13 cellular contexts compared by ENCODE assay signal in genomic region chr9:109447329-109448076, GRCh38. TPM values are rescaled to one million over a fixed set of nuclear protein-coding genes. Genes with fewer than 3 reads are reported as not detected.
DNase-seq lines count a peak whose midpoint lies in the region; ATAC-seq, FAIRE-seq and TF ChIP-seq lines count a peak whose summit lies in the region.
"Had no signal": no experiment of that assay in that cellular context is flagged by ENCODE, and none has a peak within 500 bp of the region (broad histone marks: within the 10 kb centered on the region; RNA-seq: fewer than 3 reads in every experiment).

No MANE protein-coding gene starts in this region.

- H3K79me2 ChIP-seq in keratinocyte (ENCODE audit: control insufficient read depth, insufficient read depth, low read length), result no peaks in the 10 kb centered on the region

- intact Hi-C loops in activated CD8-positive, alpha-beta T cell treated with anti-CD3 and anti-CD28 coated beads for 36 hours (cut with micrococcal nuclease), result no loop called here
- intact Hi-C loops in stomach (cut with DNase I; ENCODE audit: low total_unique reads), result no loop called here

- DNase-seq in activated CD8-positive, alpha-beta T cell treated with anti-CD3 and anti-CD28 coated beads for 36 hours, result peak; percentile 56
- DNase-seq in keratinocyte (ENCODE audit: low read depth, low spot score), result no peak
- DNase-seq in NCI-H526 treated with DMSO at 0.1 percent for 48 hours (lab: John Stamatoyannopoulos, UW), result no peak
- DNase-seq in NCI-H2081 (lab: John Stamatoyannopoulos, UW), result no peak
- DNase-seq in stomach, result no peak
- DNase-seq in NCI-H2107 (lab: John Stamatoyannopoulos, UW), result no peak
- DNase-seq: activated CD4-positive, CD25-positive, alpha-beta regulatory T cell; heart right ventricle; left colon; naive B cell had no signal

- peaks cover 0 to 20% (median 0%) of the 10 kb centered on the region in 11 experiments; a peak in 3 of 22 replicates for H4K20me1 ChIP-seq in BLaER1 treated with 17β-estradiol and CSF1 and Interleukin-3, amounts not matched to agents 10 nM and 100 nM
- no peaks in the 10 kb centered on the region for H4K20me1 ChIP-seq in keratinocyte (ENCODE audit: control insufficient read depth, extremely low read depth, insufficient read depth, low read length)

- dilution Hi-C loops in keratinocyte (cut with MboI; ENCODE audit: extremely low pct_ligation_motif_present, low sequenced_read_pairs), result no loop called here

- no peak overlapping the region for H3K4me3 ChIP-seq in BLaER1 treated with 17β-estradiol and CSF1 and Interleukin-3, amounts not matched to agents 10 nM and 100 nM
- no peak overlapping the region for H3K4me3 ChIP-seq in keratinocyte (ENCODE audit: control insufficient read depth in 2 of 3, extremely low read depth in 1 of 3, insufficient read depth in 2 of 3, low read depth in 1 of 3, low read length in 3 of 3)
- H3K4me3 ChIP-seq in stomach, result no peak overlapping the region
- H3K4me3 ChIP-seq: heart right ventricle had no signal

- H3K4me1 Mint-ChIP-seq in activated CD8-positive, alpha-beta T cell treated with anti-CD3 and anti-CD28 coated beads for 36 hours (ENCODE audit: low read depth), result peaks cover 18% of the 10 kb centered on the region
- H3K4me1 Mint-ChIP-seq: naive B cell had no signal

- H2AFZ ChIP-seq in keratinocyte (ENCODE audit: control insufficient read depth, low read length), result no peak overlapping the region

- H3K9me3 Mint-ChIP-seq in activated CD8-positive, alpha-beta T cell treated with anti-CD3 and anti-CD28 coated beads for 36 hours, result no peaks in the 10 kb centered on the region
- H3K9me3 Mint-ChIP-seq: naive B cell had no signal

- peaks cover 0 to 15% (median 7%) of the 10 kb centered on the region in 11 experiments; a peak in 10 of 22 replicates for H3K9me3 ChIP-seq in BLaER1 treated with 17β-estradiol and CSF1 and Interleukin-3, amounts not matched to agents 10 nM and 100 nM (replicated peaks in 1 of 11)
- H3K9me3 ChIP-seq in keratinocyte (ENCODE audit: control insufficient read depth, low read depth, low read length) (no peaks in the 10 kb centered on the region), stomach (no peaks in the 10 kb centered on the region)
- H3K9me3 ChIP-seq: heart right ventricle had no signal

- TF ChIP-seq CTCF in activated CD8-positive, alpha-beta T cell treated with anti-CD3 and anti-CD28 coated beads for 36 hours (IDR thresholded peaks at IDR 0.05), result no peak
- no peak for TF ChIP-seq CTCF in keratinocyte (optimal IDR thresholded peaks at IDR 0.05 in 1 of 3, IDR thresholded peaks at IDR 0.05 in 1 of 3, conservative IDR thresholded peaks at IDR 0.05 in 1 of 3; ENCODE audit: extremely low read depth in 1 of 3, insufficient read depth in 2 of 3, low read length in 3 of 3)
- no peak for TF ChIP-seq CTCF in stomach (IDR thresholded peaks at IDR 0.05)

- no peak for TF ChIP-seq EP300 in stomach (IDR thresholded peaks at IDR 0.05)

- peak overlapping the region in 4 of 11 experiments; percentile 30 to 66 (median 41); a peak in 6 of 22 replicates for H3K27ac ChIP-seq in BLaER1 treated with 17β-estradiol and CSF1 and Interleukin-3, amounts not matched to agents 10 nM and 100 nM
- H3K27ac ChIP-seq in keratinocyte (ENCODE audit: control insufficient read depth, insufficient read depth, low read length) (peak overlapping the region; percentile 69), stomach (no peak overlapping the region)
- H3K27ac ChIP-seq: heart right ventricle had no signal

- peak; percentile 56 for ATAC-seq in HG02884 (IDR thresholded peaks at IDR 0.05; ENCODE audit: unreplicated experiment)
- peak; percentile 78 for ATAC-seq in activated CD8-positive, alpha-beta T cell treated with anti-CD3 and anti-CD28 coated beads for 36 hours
- ATAC-seq: heart right ventricle, left colon had no signal

- no peaks in the 10 kb centered on the region for H3K9me1 ChIP-seq in keratinocyte (ENCODE audit: control insufficient read depth, extremely low read depth, insufficient read depth, low read length)

- CTCF ChIA-PET in activated CD8-positive, alpha-beta T cell treated with anti-CD3 and anti-CD28 coated beads for 36 hours (lab: Charles Lee), result interaction anchor here (0.8 to 5.5 kb wide), 3 partner anchors 12 to 21 kb away, joined by 3 to 33 read pairs (median 5); no protein-coding TSS in a partner anchor

- 80 to 96% (median 83%) methylated on average over 6 of the region's 6 CpGs for WGBS in stomach, 5 donors

- FAIRE-seq in keratinocyte (lab: Jason Lieb, UNC), result peak; percentile 51
- FAIRE-seq: endothelial cell of umbilical vein had no signal

- no peak overlapping the region for H3K4me3 Mint-ChIP-seq in activated CD8-positive, alpha-beta T cell treated with anti-CD3 and anti-CD28 coated beads for 36 hours
- H3K4me3 Mint-ChIP-seq: naive B cell had no signal

- no peak for TF ChIP-seq POLR2A in stomach (IDR thresholded peaks at IDR 0.05)

- no peaks in the 10 kb centered on the region for H3K36me3 Mint-ChIP-seq in activated CD8-positive, alpha-beta T cell treated with anti-CD3 and anti-CD28 coated beads for 36 hours (ENCODE audit: low read depth)
- H3K36me3 Mint-ChIP-seq: naive B cell had no signal

- H3K27ac Mint-ChIP-seq in activated CD8-positive, alpha-beta T cell treated with anti-CD3 and anti-CD28 coated beads for 36 hours, result peak overlapping the region; percentile 9

- H3K36me3 ChIP-seq in BLaER1 treated with 17β-estradiol and CSF1 and Interleukin-3, amounts not matched to agents 10 nM and 100 nM, result no peaks in the 10 kb centered on the region
- H3K36me3 ChIP-seq in keratinocyte (ENCODE audit: control insufficient read depth in 2 of 2, extremely low read depth in 1 of 2, insufficient read depth in 2 of 2, low read length in 2 of 2), result peaks cover 9 to 19% of the 10 kb centered on the region in 2 experiments
- H3K36me3 ChIP-seq in stomach, result peaks cover 0 to 42% (median 19%) of the 10 kb centered on the region in 4 donors

- peak overlapping the region in 1 of 11 experiments; percentile 17; a peak in 1 of 22 replicates for H3K9ac ChIP-seq in BLaER1 treated with 17β-estradiol and CSF1 and Interleukin-3, amounts not matched to agents 10 nM and 100 nM
- H3K9ac ChIP-seq in keratinocyte (ENCODE audit: control insufficient read depth, extremely low read depth, insufficient read depth, low read length), result peak overlapping the region; percentile 28

- H3K4me2 ChIP-seq in BLaER1 treated with 17β-estradiol and CSF1 and Interleukin-3, amounts not matched to agents 10 nM and 100 nM, result peak overlapping the region; percentile 40 to 89 (median 69)
- peak overlapping the region; percentile 27 for H3K4me2 ChIP-seq in keratinocyte (ENCODE audit: control insufficient read depth, extremely low read depth, insufficient read depth, low read depth, low read length)

- H3K27me3 Mint-ChIP-seq in activated CD8-positive, alpha-beta T cell treated with anti-CD3 and anti-CD28 coated beads for 36 hours, result peaks cover 8% of the 10 kb centered on the region

- peaks cover 23 to 60% (median 33%) of the 10 kb centered on the region in 10 experiments for H3K4me1 ChIP-seq in BLaER1 treated with 17β-estradiol and CSF1 and Interleukin-3, amounts not matched to agents 10 nM and 100 nM
- H3K4me1 ChIP-seq in keratinocyte (ENCODE audit: control insufficient read depth, extremely low read depth, insufficient read depth, low read length), result peaks cover 49% of the 10 kb centered on the region
- H3K4me1 ChIP-seq in stomach, result no peaks in the 10 kb centered on the region
- H3K4me1 ChIP-seq: heart right ventricle had no signal

- peaks cover 0 to 99% (median 0%) of the 10 kb centered on the region in 11 experiments; a peak in 8 of 22 replicates for H3K27me3 ChIP-seq in BLaER1 treated with 17β-estradiol and CSF1 and Interleukin-3, amounts not matched to agents 10 nM and 100 nM
- no peaks in the 10 kb centered on the region for H3K27me3 ChIP-seq in keratinocyte (ENCODE audit: control insufficient read depth, extremely low read depth, insufficient read depth, low read length)
- H3K27me3 ChIP-seq in stomach, result peaks cover 0 to 4% (median 0%) of the 10 kb centered on the region in 3 donors

- POLR2A ChIA-PET in activated CD8-positive, alpha-beta T cell treated with anti-CD3 and anti-CD28 coated beads for 36 hours (lab: Charles Lee), result interaction anchor here (0.9 kb wide), 1 partner anchor 17 kb away, joined by 3 read pairs; no protein-coding TSS in a partner anchor

RNA-seq across cellular contexts. Expression of gene PTPN3, which starts 50.6 kb away (rescaled TPM):
- 1 to 10 TPM in 1 of 2 experiments, under 1 TPM in 1; 0.58 to 1.3 TPM for total RNA-seq in activated CD8-positive, alpha-beta T cell treated with anti-CD3 and anti-CD28 coated beads for 36 hours
- 15.9 to 20.6 TPM (median 19.9 TPM) in 3 replicates for polyA plus RNA-seq in keratinocyte
- 8.3 TPM for polyA plus RNA-seq in keratinocyte (2011; ENCODE audit: low read depth)
- polyA plus RNA-seq in keratinocyte (2011; cell fraction: cytosol; rRNA removed), result 15.4 and 21.3 TPM in 2 replicates
- 34.5 and 35.5 TPM in 2 replicates for polyA plus RNA-seq in keratinocyte (2011; cell fraction: nucleus; rRNA removed)
- 13.4 and 15.9 TPM in 2 replicates for polyA plus RNA-seq in keratinocyte (2012; ENCODE audit: low replicate concordance)
- polyA minus RNA-seq in keratinocyte, result 24.3 to 36.2 TPM (median 33.0 TPM) in 3 replicates
- 17.8 TPM for polyA minus RNA-seq in keratinocyte (2011; cell fraction: cytosol; rRNA and poly(A)+ RNA removed)
- polyA minus RNA-seq in keratinocyte (2011; cell fraction: nucleus; rRNA and poly(A)+ RNA removed), result 23.1 and 35.5 TPM in 2 replicates
- total RNA-seq in stomach, result 10 to 100 TPM in 4 of 5 donors, 1 to 10 TPM in 1; 4.7 to 16.7 (median 13.4) TPM
- polyA plus RNA-seq in stomach, result 10 to 100 TPM in 2 of 3 donors, 1 to 10 TPM in 1; 8.0 to 14.4 (median 10.4) TPM
- total RNA-seq: endothelial cell of umbilical vein had no signal
